In the genomic region with DNA sequence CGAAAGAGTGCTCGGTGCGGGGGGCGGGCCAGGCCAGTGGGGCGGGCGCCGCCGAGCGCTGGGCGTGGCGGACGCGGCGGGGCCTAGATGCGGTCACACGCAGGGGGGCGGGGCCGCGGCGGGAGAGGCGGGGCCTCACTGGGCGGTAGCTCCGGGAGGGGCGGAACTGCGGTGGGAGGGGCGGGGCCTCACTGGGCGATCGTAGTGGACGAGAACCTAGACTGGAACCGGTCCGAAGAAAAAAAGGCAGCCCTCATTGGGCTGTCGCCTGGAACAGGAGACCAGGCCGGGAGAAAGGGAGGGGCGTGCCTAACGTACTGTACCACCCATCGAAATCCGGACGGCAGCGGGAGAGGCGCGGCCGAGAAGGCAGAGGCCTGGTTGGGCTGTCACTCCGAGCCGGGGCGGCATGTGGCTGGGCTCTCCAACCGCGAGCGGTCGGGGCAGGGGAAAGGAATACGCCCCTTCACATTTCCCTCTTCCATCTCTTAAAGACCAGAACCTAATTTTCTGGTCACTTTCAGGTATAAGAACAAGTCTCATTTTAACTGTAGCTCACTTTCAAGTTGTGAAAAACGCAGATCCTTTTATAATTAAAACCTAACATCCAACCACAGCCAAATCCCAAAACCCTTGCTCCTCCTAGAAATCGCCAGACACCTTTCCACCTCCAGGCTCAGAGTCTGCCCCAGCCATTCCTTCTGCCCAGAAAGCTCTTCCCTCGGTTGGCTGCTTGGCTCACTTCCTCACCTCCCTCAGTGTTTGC, we compare ENCODE assay signal across 8 cellular contexts. TPM values are rescaled to one million over a fixed set of nuclear protein-coding genes. Genes with fewer than 3 reads are reported as not detected.
DNase-seq lines count a peak whose midpoint lies in the region; ATAC-seq, FAIRE-seq and TF ChIP-seq lines count a peak whose summit lies in the region.

A gene with protein sequence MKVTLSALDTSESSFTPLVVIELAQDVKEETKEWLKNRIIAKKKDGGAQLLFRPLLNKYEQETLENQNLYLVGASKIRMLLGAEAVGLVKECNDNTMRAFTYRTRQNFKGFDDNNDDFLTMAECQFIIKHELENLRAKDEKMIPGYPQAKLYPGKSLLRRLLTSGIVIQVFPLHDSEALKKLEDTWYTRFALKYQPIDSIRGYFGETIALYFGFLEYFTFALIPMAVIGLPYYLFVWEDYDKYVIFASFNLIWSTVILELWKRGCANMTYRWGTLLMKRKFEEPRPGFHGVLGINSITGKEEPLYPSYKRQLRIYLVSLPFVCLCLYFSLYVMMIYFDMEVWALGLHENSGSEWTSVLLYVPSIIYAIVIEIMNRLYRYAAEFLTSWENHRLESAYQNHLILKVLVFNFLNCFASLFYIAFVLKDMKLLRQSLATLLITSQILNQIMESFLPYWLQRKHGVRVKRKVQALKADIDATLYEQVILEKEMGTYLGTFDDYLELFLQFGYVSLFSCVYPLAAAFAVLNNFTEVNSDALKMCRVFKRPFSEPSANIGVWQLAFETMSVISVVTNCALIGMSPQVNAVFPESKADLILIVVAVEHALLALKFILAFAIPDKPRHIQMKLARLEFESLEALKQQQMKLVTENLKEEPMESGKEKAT (minus strand): TSS at position 38 of the 766 bp plus-strand sequence. CDS start 16,159 bp downstream, outside the sequence.

- peak within 1 kb of the TSS; percentile 11 for H3K4ac ChIP-seq in H1 (replicated peaks; ENCODE audit: insufficient read length, low read depth, low read length)

- H3K36me3 ChIP-seq in H1 (ENCODE audit: control insufficient read depth in 2 of 4, insufficient read depth in 4 of 4, low read length in 3 of 4), result no peaks in the 10 kb centered on the region

- H3K4me3 Mint-ChIP-seq in activated CD8-positive, alpha-beta memory T cell treated with anti-CD3 and anti-CD28 coated beads, Interleukin-2, amount 10 ng/mL, durations not matched to agents 7 days and 5 days, result peak within 1 kb of the TSS; percentile 74

- peaks cover 0 to 37% of the 10 kb centered on the region in 2 experiments; a peak in 2 of 4 replicates for H3K79me2 ChIP-seq in H1 (ENCODE audit: control insufficient read depth in 1 of 2, insufficient read depth in 2 of 2, low read length in 2 of 2)

- H3K23me2 ChIP-seq in H1 (ENCODE audit: low read depth, low read length), result peaks cover 8% of the 10 kb centered on the region; the same call in 1 of the 2 replicates

- peak within 1 kb of the TSS; percentile 75 for H3K27ac ChIP-seq in H1 (ENCODE audit: low read depth, low read length)

- H3K4me3 ChIP-seq in H1 (ENCODE audit: extremely low read depth in 1 of 4, insufficient read depth in 2 of 4, low read depth in 3 of 4, low read length in 4 of 4), result peak within 1 kb of the TSS; percentile 66 to 97 (median 83)

- peaks cover 4% of the 10 kb centered on the region for H3K27me3 Mint-ChIP-seq in activated CD8-positive, alpha-beta memory T cell treated with anti-CD3 and anti-CD28 coated beads, Interleukin-2, amount 10 ng/mL, durations not matched to agents 7 days and 5 days

- ATAC-seq in GM21367 (IDR thresholded peaks at IDR 0.05; ENCODE audit: unreplicated experiment), result peak; percentile 95
- peak; percentile 95 for ATAC-seq in activated CD8-positive, alpha-beta memory T cell treated with anti-CD3 and anti-CD28 coated beads, Interleukin-2, amount 10 ng/mL, durations not matched to agents 7 days and 5 days

- no peak within 1 kb of the TSS for H3K14ac ChIP-seq in H1 (ENCODE audit: insufficient read length)

- peak within 1 kb of the TSS; percentile 67; the same call in 1 of the 2 replicates for H2AFZ ChIP-seq in H1 (ENCODE audit: low read length)

- H3K4me1 Mint-ChIP-seq in activated CD8-positive, alpha-beta memory T cell treated with anti-CD3 and anti-CD28 coated beads, Interleukin-2, amount 10 ng/mL, durations not matched to agents 7 days and 5 days, result peaks cover 19% of the 10 kb centered on the region

- TF ChIP-seq CTCF in H1 (IDR thresholded peaks at IDR 0.05; ENCODE audit: control extremely low read depth in 1 of 3, insufficient read depth in 1 of 3, low read depth in 1 of 3, low read length in 3 of 3), result no peak

- DNase-seq in COLO829 (ENCODE audit: low spot score) (peak; percentile 99), HT1080 (ENCODE audit: low read depth) (peak; percentile 99), NOMO-1 treated with DMSO at 0.1 percent for 48 hours (lab: John Stamatoyannopoulos, UW; ENCODE audit: unreplicated experiment) (peak; percentile 99), H1 (ENCODE audit: low read depth in 1 of 2, low spot score in 2 of 2) (peak; percentile 98), medulla oblongata (ENCODE audit: extremely low spot score) (peak; percentile 98)
- DNase-seq in activated CD8-positive, alpha-beta memory T cell treated with anti-CD3 and anti-CD28 coated beads, Interleukin-2, amount 10 ng/mL, durations not matched to agents 7 days and 5 days, result peak; percentile 97
- peak; percentile 90 to 97 (median 96) for DNase-seq in stimulated activated CD4-positive, alpha-beta T cell treated with anti-CD3 and anti-CD28 coated beads, TNF-alpha, amount 100 ng/mL, for 48 hours (ENCODE audit: low read depth in 3 of 3)

- POLR2A ChIA-PET in H1 (lab: Charles Lee; ENCODE audit: partially characterized antibody), result interaction anchor here (1.0 to 1.6 kb wide), 6 partner anchors 9 to 68 kb away, joined by 3 to 10 read pairs (median 4); a partner anchor contains a TSS

- H3K18ac ChIP-seq in H1 (ENCODE audit: extremely low read depth, low read length), result peak within 1 kb of the TSS; percentile 96

- no peak within 1 kb of the TSS for H2BK120ac ChIP-seq in H1 (replicated peaks; ENCODE audit: low read depth, low read length)

- peak within 1 kb of the TSS; percentile 76 to 90 for H3K4me2 ChIP-seq in H1 (ENCODE audit: insufficient read depth in 1 of 2, low read depth in 2 of 2, low read length in 2 of 2)

- H2BK5ac ChIP-seq in H1 (ENCODE audit: low read depth, low read length), result peak within 1 kb of the TSS; percentile 92

- no peak within 1 kb of the TSS for H2AK5ac ChIP-seq in H1 (ENCODE audit: low read depth, low read length)

- no peaks in the 10 kb centered on the region for H3K9me3 ChIP-seq in H1 (ENCODE audit: insufficient read depth in 2 of 2, low read depth in 1 of 2, low read length in 1 of 2)

- no peak for TF ChIP-seq RAD21 in H1 (IDR thresholded peaks at IDR 0.05 in 1 of 2, conservative IDR thresholded peaks at IDR 0.05 in 1 of 2; ENCODE audit: low read depth in 2 of 2, low read length in 2 of 2)

- TF ChIP-seq POLR2A in H1 (IDR thresholded peaks at IDR 0.05; ENCODE audit: control extremely low read depth in 1 of 2, low read depth in 2 of 2, low read length in 2 of 2), result peak in 1 of 2 experiments; percentile 73; a peak in 2 of 3 replicates

- no peaks in the 10 kb centered on the region for H4K20me1 ChIP-seq in H1 (replicated peaks in 1 of 2; ENCODE audit: control insufficient read depth in 1 of 2, insufficient read depth in 2 of 2, low read length in 2 of 2)

- 0 out of 2 replicates have a peak within 1 kb of the TSS, but pooled peaks have one; percentile 48 for H2BK20ac ChIP-seq in H1 (ENCODE audit: low read length)

- H2BK15ac ChIP-seq in H1 (ENCODE audit: low read length), result no peak within 1 kb of the TSS

- peak within 1 kb of the TSS; percentile 53 for H2BK12ac ChIP-seq in H1 (ENCODE audit: low read depth, low read length)

- peak within 1 kb of the TSS; percentile 66 for H3K56ac ChIP-seq in H1 (replicated peaks; ENCODE audit: insufficient read length, low read depth, low read length)

- no peak within 1 kb of the TSS for H3K23ac ChIP-seq in H1 (ENCODE audit: insufficient read length)

- FAIRE-seq in H1 (lab: Jason Lieb, UNC), result peak; percentile 83

- H3K4me1 ChIP-seq in H1 (replicated peaks in 1 of 4; ENCODE audit: control insufficient read depth in 3 of 4, insufficient read depth in 4 of 4, low read length in 3 of 4), result peaks cover 0 to 3% (median 1%) of the 10 kb centered on the region in 4 experiments; a peak in 2 of 7 replicates

- peak within 1 kb of the TSS; percentile 75 to 99 (median 80) for H3K9ac ChIP-seq in H1 (replicated peaks in 1 of 4; ENCODE audit: extremely low read depth in 1 of 4, low read depth in 3 of 4, low read length in 3 of 4)

- H4K5ac ChIP-seq in H1 (ENCODE audit: insufficient read length, low read depth, low read length), result peak within 1 kb of the TSS; percentile 57

- peak within 1 kb of the TSS; percentile 13 for H4K91ac ChIP-seq in H1 (replicated peaks; ENCODE audit: insufficient read length, low read length)

- H3K27ac Mint-ChIP-seq in activated CD8-positive, alpha-beta memory T cell treated with anti-CD3 and anti-CD28 coated beads, Interleukin-2, amount 10 ng/mL, durations not matched to agents 7 days and 5 days, result peak within 1 kb of the TSS; percentile 82

- no peaks in the 10 kb centered on the region for H3K27me3 ChIP-seq in H1 (replicated peaks in 1 of 4; ENCODE audit: control insufficient read depth in 3 of 4, extremely low read depth in 1 of 4, insufficient read depth in 3 of 4, low read length in 3 of 4)

- H3K79me1 ChIP-seq in H1 (ENCODE audit: low read depth, low read length), result peaks cover 6% of the 10 kb centered on the region

- peak within 1 kb of the TSS; percentile 88 for H4K8ac ChIP-seq in H1 (ENCODE audit: extremely low read depth, insufficient read depth, low read length)

- H3K36me3 Mint-ChIP-seq in activated CD8-positive, alpha-beta memory T cell treated with anti-CD3 and anti-CD28 coated beads, Interleukin-2, amount 10 ng/mL, durations not matched to agents 7 days and 5 days, result no peaks in the 10 kb centered on the region

- CTCF ChIA-PET in activated CD8-positive, alpha-beta memory T cell treated with anti-CD3 and anti-CD28 coated beads, Interleukin-2, amount 10 ng/mL, durations not matched to agents 7 days and 5 days (lab: Charles Lee), result interaction anchor here (0.9 to 2.1 kb wide), 4 partner anchors 12 to 244 kb away, joined by 3 to 6 read pairs (median 3); no protein-coding TSS in a partner anchor
- CTCF ChIA-PET in H1 (lab: Charles Lee; ENCODE audit: partially characterized antibody), result interaction anchor here (1.4 kb wide), 1 partner anchor 11 kb away, joined by 4 read pairs; no protein-coding TSS in a partner anchor

- no peak for TF ChIP-seq EP300 in H1 (IDR thresholded peaks at IDR 0.05; ENCODE audit: borderline replicate concordance in 1 of 2, low read depth in 2 of 2, low read length in 2 of 2)

- 5% methylated on average over 18 of the region's 53 CpGs; no CpG with 5 or more reads in 1 of the 2 experiments for WGBS in H1 (ENCODE audit: extremely low coverage in 1 of 2, insufficient coverage in 1 of 2, insufficient read length in 1 of 2, insufficient replicate concordance in 2 of 2, low coverage in 1 of 2, low lambda C conversion rate in 2 of 2, missing lambda C conversion rate in 1 of 2), 2 experiments

- no peaks in the 10 kb centered on the region for H3K9me3 Mint-ChIP-seq in activated CD8-positive, alpha-beta memory T cell treated with anti-CD3 and anti-CD28 coated beads, Interleukin-2, amount 10 ng/mL, durations not matched to agents 7 days and 5 days (ENCODE audit: low read depth)

RNA-seq across cellular contexts. Expression of the gene that starts here (rescaled TPM):
- 17.8 and 22.8 TPM in 2 replicates for total RNA-seq in HT1080 (2014; rRNA removed; shearing (Covaris generic))
- polyA plus RNA-seq in HT1080 (2015; cell fraction: cytosol; rRNA removed), result 17.8 and 25.6 TPM in 2 replicates
- 37.5 and 41.3 TPM in 2 replicates for polyA plus RNA-seq in HT1080 (2015; cell fraction: nucleus; rRNA removed)
- 10 to 100 TPM; 10.7 to 13.1 TPM for total RNA-seq in activated CD8-positive, alpha-beta memory T cell treated with anti-CD3 and anti-CD28 coated beads, Interleukin-2, amount 10 ng/mL, durations not matched to agents 7 days and 5 days
- 53.2 and 53.6 TPM in 2 replicates for total RNA-seq in H1 (2021; fragmentation: NEBNext Ultra II Directional; extraction: Animal tissue kit (Norgen Biotek cat#: 25700))
- polyA plus RNA-seq in H1 (2011; rRNA removed), result 23.2 and 38.0 TPM in 2 replicates
- polyA plus RNA-seq in H1 (2011; cell fraction: cytosol; rRNA removed), result 26.8 TPM
- 23.6 TPM for polyA plus RNA-seq in H1 (2011; cell fraction: nucleus; rRNA removed)
- polyA plus RNA-seq in H1 (2012, experiment 1 of 2), result 33.2 to 39.5 TPM (median 36.4 TPM) in 4 replicates
- polyA plus RNA-seq in H1 (2012, experiment 2 of 2), result 19.9 TPM
- 45.3 TPM for polyA plus RNA-seq in H1 (2013, experiment 1 of 2)
- 44.9 TPM for polyA plus RNA-seq in H1 (2013, experiment 2 of 2)
- polyA minus RNA-seq in H1 (2011; rRNA and poly(A)+ RNA removed), result 61.6 and 95.4 TPM in 2 replicates
- 25.0 TPM for polyA minus RNA-seq in H1 (2011; cell fraction: cytosol; rRNA and poly(A)+ RNA removed)
- polyA minus RNA-seq in H1 (2011; cell fraction: nucleus; rRNA and poly(A)+ RNA removed), result 63.2 TPM

Comparison
In these comparisons a context has a peak if more than half of its experiments do, and no peak if none do; other contexts are left out.
1. Peak in every context shown above with its lines: DNase-seq, ATAC-seq, H3K4me3 ChIP-seq and H3K27ac ChIP-seq.